13 cellular contexts compared by ENCODE assay signal in genomic region chr4:77921701-77922100, GRCh38. TPM values are rescaled to one million over a fixed set of nuclear protein-coding genes. Genes with fewer than 3 reads are reported as not detected.
A peak's percentile ranks its signal among the peaks of the same experiment; 100 is the strongest.
DNase-seq lines count a peak whose midpoint lies in the region; ATAC-seq and TF ChIP-seq lines count a peak whose summit lies in the region.
"Had no signal": no experiment of that assay in that cellular context is flagged by ENCODE, and none has a peak within 500 bp of the region (broad histone marks: within the 10 kb centered on the region; RNA-seq: fewer than 3 reads in every experiment).

No MANE protein-coding gene starts in this region.

- peak; percentile 26 for DNase-seq in NCI-H510A treated with DMSO at 0.1 percent for 48 hours (lab: John Stamatoyannopoulos, UW)
- no peak for DNase-seq in NCI-H510A (lab: John Stamatoyannopoulos, UW)
- peak; percentile 82 for DNase-seq in RWPE1 (ENCODE audit: low spot score)
- peak; percentile 87 to 94 for DNase-seq in foreskin keratinocyte
- no peak for DNase-seq in smooth muscle cell (lab: John Stamatoyannopoulos, UW; ENCODE audit: unreplicated experiment)
- no peak for DNase-seq in GM23338 (ENCODE audit: low spot score)
- DNase-seq in NCI-H1930 (lab: John Stamatoyannopoulos, UW) = no peak
- DNase-seq: BE2C; effector CD4-positive, alpha-beta T cell; NCI-H524; stimulated activated naive B cell treated with anti-CD40 and anti-IgM and Interleukin-4, amounts not matched to agents 10 μg/mL and 1 μg/mL and 100 μg/mL, for 72 hours had no signal

- H3K4me3 Mint-ChIP-seq in GM23338 = no peak overlapping the region
- H3K4me3 Mint-ChIP-seq: nephron; stimulated activated naive B cell treated with anti-CD40 and anti-IgM and Interleukin-4, amounts not matched to agents 10 μg/mL and 1 μg/mL and 100 μg/mL, for 72 hours had no signal

- H3K9ac ChIP-seq in smooth muscle cell (ENCODE audit: low read depth) = peak overlapping the region; percentile 11

- H3K27ac Mint-ChIP-seq in GM23338 = no peak overlapping the region
- H3K27ac Mint-ChIP-seq: stimulated activated naive B cell treated with anti-CD40 and anti-IgM and Interleukin-4, amounts not matched to agents 10 μg/mL and 1 μg/mL and 100 μg/mL, for 72 hours had no signal

- H2AFZ ChIP-seq in smooth muscle cell (ENCODE audit: low read depth) = no peak overlapping the region
- no peak overlapping the region for H2AFZ ChIP-seq in GM23338

- H3K79me2 ChIP-seq in smooth muscle cell (ENCODE audit: low read depth) (no peaks in the 10 kb centered on the region), GM23338 (replicated peaks; ENCODE audit: insufficient read depth) (no peaks in the 10 kb centered on the region)

- H3K4me3 ChIP-seq in smooth muscle cell (no peak overlapping the region), GM23338 (no peak overlapping the region)

- H4K20me1 ChIP-seq in smooth muscle cell (ENCODE audit: low read depth) (no peaks in the 10 kb centered on the region), GM23338 (replicated peaks; ENCODE audit: insufficient read depth) (no peaks in the 10 kb centered on the region)

- H3K36me3 Mint-ChIP-seq in GM23338 (ENCODE audit: low read depth) = peaks cover 20% of the 10 kb centered on the region; the same call in 2 of the 3 replicates

- H3K27me3 ChIP-seq in foreskin keratinocyte = no peaks in the 10 kb centered on the region
- no peaks in the 10 kb centered on the region for H3K27me3 ChIP-seq in smooth muscle cell (ENCODE audit: low read depth)
- no peaks in the 10 kb centered on the region for H3K27me3 ChIP-seq in GM23338 (ENCODE audit: insufficient read depth)
- H3K27me3 ChIP-seq: BE2C had no signal

- 57% methylated on average over 5 of the region's 5 CpGs for WGBS in smooth muscle cell (ENCODE audit: low lambda C conversion rate)

- ATAC-seq in foreskin keratinocyte (peak; percentile 97), GM23338 (no peak), GM18861 (IDR thresholded peaks at IDR 0.05; ENCODE audit: unreplicated experiment) (no peak)
- ATAC-seq: stimulated activated naive B cell treated with anti-CD40 and anti-IgM and Interleukin-4, amounts not matched to agents 10 μg/mL and 1 μg/mL and 100 μg/mL, for 72 hours had no signal

- no peaks in the 10 kb centered on the region for H3K9me2 ChIP-seq in GM23338 (ENCODE audit: insufficient read depth)

- peak overlapping the region; percentile 17 for H3K4me2 ChIP-seq in smooth muscle cell
- H3K4me2 ChIP-seq in GM23338 = no peak overlapping the region

- TF ChIP-seq CTCF in RWPE1 (conservative IDR thresholded peaks at IDR 0.05; ENCODE audit: low read depth) (no peak), foreskin keratinocyte (conservative IDR thresholded peaks at IDR 0.05) (no peak), smooth muscle cell (IDR thresholded peaks at IDR 0.05; ENCODE audit: borderline replicate concordance, insufficient read depth, poor library complexity, severe bottlenecking) (no peak), GM23338 (conservative IDR thresholded peaks at IDR 0.05; ENCODE audit: low read depth in 2 of 2) (no peak)

- no peaks in the 10 kb centered on the region for H3K27me3 Mint-ChIP-seq in GM23338 (ENCODE audit: insufficient read depth, low read depth, poor library complexity)
- H3K27me3 Mint-ChIP-seq: stimulated activated naive B cell treated with anti-CD40 and anti-IgM and Interleukin-4, amounts not matched to agents 10 μg/mL and 1 μg/mL and 100 μg/mL, for 72 hours had no signal

- POLR2A ChIA-PET in RWPE1 (lab: Yijun Ruan, JAX; ENCODE audit: low non-redundant PET) = no interaction called here

- H3K36me3 ChIP-seq in smooth muscle cell (ENCODE audit: low read depth) = peaks cover 7% of the 10 kb centered on the region
- H3K36me3 ChIP-seq in GM23338 (ENCODE audit: insufficient read depth) = no peaks in the 10 kb centered on the region
- H3K36me3 ChIP-seq: BE2C had no signal

- no peaks in the 10 kb centered on the region for H3F3A ChIP-seq in smooth muscle cell (ENCODE audit: low read depth)
- no peaks in the 10 kb centered on the region for H3F3A ChIP-seq in GM23338 (replicated peaks; ENCODE audit: low read depth)

- H3K9me3 Mint-ChIP-seq in GM23338 = no peaks in the 10 kb centered on the region; the same call in 2 of the 3 replicates

- H3K4me1 ChIP-seq in foreskin keratinocyte (peaks cover 30% of the 10 kb centered on the region), smooth muscle cell (ENCODE audit: low read depth) (no peaks in the 10 kb centered on the region), GM23338 (ENCODE audit: insufficient read depth) (no peaks in the 10 kb centered on the region)
- H3K4me1 ChIP-seq: BE2C had no signal

- H3K4me1 Mint-ChIP-seq in GM23338 = peaks cover 6% of the 10 kb centered on the region; the same call in 2 of the 3 replicates
- H3K4me1 Mint-ChIP-seq: nephron had no signal

- CTCF ChIA-PET in RWPE1 (lab: Yijun Ruan, JAX) = no interaction called here

- H3K27ac ChIP-seq in RWPE1 = no peak overlapping the region
- H3K27ac ChIP-seq in foreskin keratinocyte = no peak overlapping the region
- peak overlapping the region; percentile 68 for H3K27ac ChIP-seq in smooth muscle cell (ENCODE audit: low read depth)
- no peak overlapping the region for H3K27ac ChIP-seq in GM23338 (ENCODE audit: low read depth)

- peaks cover 9% of the 10 kb centered on the region for H3K9me3 ChIP-seq in smooth muscle cell (replicated peaks; ENCODE audit: low read depth)
- H3K9me3 ChIP-seq: BE2C had no signal

TF ChIP-seq in GM23338, 12 proteins besides CTCF, POLR2A, EP300 and RAD21 (continues in another document):
- no peak for TF ChIP-seq EZH2 (IDR thresholded peaks at IDR 0.05; ENCODE audit: low read depth, unreplicated experiment)
- no peak for TF ChIP-seq POLR2AphosphoS5 (IDR thresholded peaks at IDR 0.05; ENCODE audit: low read depth)
- no peak for TF ChIP-seq ETS1 (IDR thresholded peaks at IDR 0.05)
- no peak for TF ChIP-seq ZNF331 (CRISPR knock-in tag; IDR thresholded peaks at IDR 0.05; ENCODE audit: low read depth)
- no peak for TF ChIP-seq ZNF114 (CRISPR knock-in tag; IDR thresholded peaks at IDR 0.05)
- no peak for TF ChIP-seq NANOG (IDR thresholded peaks at IDR 0.05; ENCODE audit: borderline replicate concordance)
- TF ChIP-seq EZH2phosphoT487 (IDR thresholded peaks at IDR 0.05; ENCODE audit: unreplicated experiment) = no peak

RNA-seq across cellular contexts. Expression of gene MRPL1, which starts 59.1 kb away (rescaled TPM):
- 56.2 and 57.8 TPM in 2 replicates for total RNA-seq in foreskin keratinocyte
- 42.0 and 43.7 TPM in 2 replicates for polyA plus RNA-seq in foreskin keratinocyte
- 31.4 and 31.6 TPM in 2 replicates for total RNA-seq in smooth muscle cell
- 18.5 and 20.2 TPM in 2 replicates for polyA plus RNA-seq in smooth muscle cell
- 29.2 and 64.4 TPM in 2 replicates for total RNA-seq in GM23338 (2014; rRNA removed; shearing (Covaris generic))
- polyA plus RNA-seq in GM23338 (2016; fragmentation: Nextera tagmentation; extraction: Ambion mirVana) = 45.7 and 46.5 TPM in 2 replicates

Comparison
In these comparisons a context has a peak if more than half of its experiments do, and no peak if none do; other contexts are left out.
1. DNase-seq: peak in NCI-H510A treated with DMSO at 0.1 percent for 48 hours (single experiment), RWPE1 (single experiment) and foreskin keratinocyte (2 of 2); none in NCI-H510A (single experiment), smooth muscle cell (single experiment), GM23338 (single experiment) and NCI-H1930 (0 of 2).